Comparison of ENCODE assay signal across 1 cellular context in the genomic region with DNA sequence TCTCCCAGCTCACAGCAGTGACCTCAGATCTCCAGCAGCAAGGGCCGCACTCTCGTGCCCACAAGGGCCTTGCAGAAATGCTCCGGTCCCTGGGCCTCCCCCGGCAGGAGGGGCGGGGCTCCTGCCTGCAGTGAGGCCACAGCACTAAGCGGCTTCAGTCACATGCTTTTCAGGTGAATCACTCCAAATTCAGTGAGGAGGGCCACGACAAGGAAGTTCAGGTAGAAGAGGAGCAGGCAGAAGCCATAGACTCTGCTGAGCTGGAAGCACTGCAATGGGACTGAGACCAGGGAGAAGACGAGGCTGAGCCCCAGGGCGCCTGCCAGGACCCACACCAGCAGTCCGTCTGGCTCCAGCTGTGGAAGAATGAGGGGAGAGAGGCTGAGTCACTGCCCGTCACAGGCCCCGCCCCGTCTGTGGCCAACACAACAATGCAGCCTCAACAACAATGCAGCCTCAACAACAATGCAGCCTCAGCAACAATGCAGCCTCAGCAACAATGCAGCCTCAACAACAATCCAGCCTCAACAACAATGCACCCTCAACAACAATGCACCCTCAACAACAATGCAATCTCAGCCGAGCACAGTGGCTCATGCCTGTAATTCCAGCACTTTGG.
TF ChIP-seq lines count a peak whose summit lies in the region.

No MANE protein-coding gene starts in this region.

TF ChIP-seq in K562, 482 proteins besides CTCF, POLR2A, EP300 and RAD21 (continues in another document):
- no peak for TF ChIP-seq TAL1 (IDR thresholded peaks at IDR 0.05)
- no peak for TF ChIP-seq JUNB (CRISPR knock-in tag; conservative IDR thresholded peaks at IDR 0.05)
- TF ChIP-seq, protein P1, sequence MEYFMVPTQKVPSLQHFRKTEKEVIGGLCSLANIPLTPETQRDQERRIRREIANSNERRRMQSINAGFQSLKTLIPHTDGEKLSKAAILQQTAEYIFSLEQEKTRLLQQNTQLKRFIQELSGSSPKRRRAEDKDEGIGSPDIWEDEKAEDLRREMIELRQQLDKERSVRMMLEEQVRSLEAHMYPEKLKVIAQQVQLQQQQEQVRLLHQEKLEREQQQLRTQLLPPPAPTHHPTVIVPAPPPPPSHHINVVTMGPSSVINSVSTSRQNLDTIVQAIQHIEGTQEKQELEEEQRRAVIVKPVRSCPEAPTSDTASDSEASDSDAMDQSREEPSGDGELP (CRISPR knock-in tag; IDR thresholded peaks at IDR 0.05; ENCODE audit: borderline replicate concordance): peak; percentile 92
- peak; percentile 91 for TF ChIP-seq FOSL1 (tag; conservative IDR thresholded peaks at IDR 0.05)
- TF ChIP-seq MCM7 (IDR thresholded peaks at IDR 0.05): no peak
- TF ChIP-seq TOE1 (IDR thresholded peaks at IDR 0.05; ENCODE audit: borderline replicate concordance): 0 out of 2 replicates have a peak, but pooled peaks have one; percentile 69
- no peak for TF ChIP-seq TOE1 (CRISPR knock-in tag; IDR thresholded peaks at IDR 0.05; ENCODE audit: borderline replicate concordance, low read depth)
- 0 out of 4 replicates have a peak, but pooled peaks of 1 of the 2 experiments have one; percentile 31 for TF ChIP-seq NRF1 (conservative IDR thresholded peaks at IDR 0.05 in 1 of 2, IDR thresholded peaks at IDR 0.05 in 1 of 2)
- TF ChIP-seq RB1 (IDR thresholded peaks at IDR 0.05; ENCODE audit: low read depth): peak; percentile 23; the same call in 1 of the 2 replicates
- no peak for TF ChIP-seq ZFP36 (IDR thresholded peaks at IDR 0.05; ENCODE audit: low read depth, low read length, partially characterized antibody)
- no peak for TF ChIP-seq SIN3B (IDR thresholded peaks at IDR 0.05; ENCODE audit: low read depth)
- no peak for TF ChIP-seq ZNF764 (CRISPR knock-in tag; IDR thresholded peaks at IDR 0.05; ENCODE audit: low read depth)
- TF ChIP-seq ELF4 (CRISPR knock-in tag; IDR thresholded peaks at IDR 0.05): no peak
- TF ChIP-seq HDGF (IDR thresholded peaks at IDR 0.05): peak; percentile 81
- TF ChIP-seq RBFOX2 (IDR thresholded peaks at IDR 0.05; ENCODE audit: low read depth, low read length): 0 out of 2 replicates have a peak, but pooled peaks have one; percentile 28
- no peak for TF ChIP-seq TFAM (CRISPR knock-in tag; conservative IDR thresholded peaks at IDR 0.05)
- peak; percentile 51 for TF ChIP-seq RBBP5 (IDR thresholded peaks at IDR 0.05; ENCODE audit: borderline replicate concordance, insufficient read depth, low read length, poor library complexity, severe bottlenecking)
- TF ChIP-seq SIX5 (IDR thresholded peaks at IDR 0.05; ENCODE audit: borderline replicate concordance in 1 of 2, insufficient read depth in 1 of 2, low read depth in 1 of 2, low read length in 2 of 2): no peak
- TF ChIP-seq LEF1 (IDR thresholded peaks at IDR 0.05): no peak
- peak; percentile 50; the same call in 1 of the 2 replicates for TF ChIP-seq RAD51 (IDR thresholded peaks at IDR 0.05; ENCODE audit: borderline replicate concordance, low read depth)
- TF ChIP-seq MEF2D (tag; conservative IDR thresholded peaks at IDR 0.05; ENCODE audit: low read depth): 0 out of 2 replicates have a peak, but pooled peaks have one; percentile 6
- TF ChIP-seq ELF1 (tag; IDR thresholded peaks at IDR 0.05): no peak
- TF ChIP-seq ZNF124 (CRISPR knock-in tag; IDR thresholded peaks at IDR 0.05): no peak
- no peak for TF ChIP-seq HSF4 (CRISPR knock-in tag; IDR thresholded peaks at IDR 0.05; ENCODE audit: borderline replicate concordance)
- 0 out of 6 replicates have a peak, but pooled peaks of 1 of the 3 experiments have one; percentile 39 for TF ChIP-seq ZBTB11 (CRISPR knock-in tag; IDR thresholded peaks at IDR 0.05)
- TF ChIP-seq AFF1 (IDR thresholded peaks at IDR 0.05; ENCODE audit: low read depth in 1 of 2, partially characterized antibody in 2 of 2): peak in 1 of 2 experiments; percentile 32
- 0 out of 2 replicates have a peak, but pooled peaks have one; percentile 30 for TF ChIP-seq ZFX (CRISPR knock-in tag; IDR thresholded peaks at IDR 0.05)
- TF ChIP-seq, protein P2, sequence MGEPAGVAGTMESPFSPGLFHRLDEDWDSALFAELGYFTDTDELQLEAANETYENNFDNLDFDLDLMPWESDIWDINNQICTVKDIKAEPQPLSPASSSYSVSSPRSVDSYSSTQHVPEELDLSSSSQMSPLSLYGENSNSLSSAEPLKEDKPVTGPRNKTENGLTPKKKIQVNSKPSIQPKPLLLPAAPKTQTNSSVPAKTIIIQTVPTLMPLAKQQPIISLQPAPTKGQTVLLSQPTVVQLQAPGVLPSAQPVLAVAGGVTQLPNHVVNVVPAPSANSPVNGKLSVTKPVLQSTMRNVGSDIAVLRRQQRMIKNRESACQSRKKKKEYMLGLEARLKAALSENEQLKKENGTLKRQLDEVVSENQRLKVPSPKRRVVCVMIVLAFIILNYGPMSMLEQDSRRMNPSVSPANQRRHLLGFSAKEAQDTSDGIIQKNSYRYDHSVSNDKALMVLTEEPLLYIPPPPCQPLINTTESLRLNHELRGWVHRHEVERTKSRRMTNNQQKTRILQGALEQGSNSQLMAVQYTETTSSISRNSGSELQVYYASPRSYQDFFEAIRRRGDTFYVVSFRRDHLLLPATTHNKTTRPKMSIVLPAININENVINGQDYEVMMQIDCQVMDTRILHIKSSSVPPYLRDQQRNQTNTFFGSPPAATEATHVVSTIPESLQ (CRISPR knock-in tag; IDR thresholded peaks at IDR 0.05): no peak
- TF ChIP-seq ZNF134 (CRISPR knock-in tag; conservative IDR thresholded peaks at IDR 0.05): no peak
- TF ChIP-seq E2F1 (CRISPR knock-in tag; IDR thresholded peaks at IDR 0.05): no peak
- no peak for TF ChIP-seq NR2C2 (CRISPR knock-in tag; IDR thresholded peaks at IDR 0.05)
- TF ChIP-seq NR2C2 (tag; IDR thresholded peaks at IDR 0.05): no peak
- TF ChIP-seq, protein P3, sequence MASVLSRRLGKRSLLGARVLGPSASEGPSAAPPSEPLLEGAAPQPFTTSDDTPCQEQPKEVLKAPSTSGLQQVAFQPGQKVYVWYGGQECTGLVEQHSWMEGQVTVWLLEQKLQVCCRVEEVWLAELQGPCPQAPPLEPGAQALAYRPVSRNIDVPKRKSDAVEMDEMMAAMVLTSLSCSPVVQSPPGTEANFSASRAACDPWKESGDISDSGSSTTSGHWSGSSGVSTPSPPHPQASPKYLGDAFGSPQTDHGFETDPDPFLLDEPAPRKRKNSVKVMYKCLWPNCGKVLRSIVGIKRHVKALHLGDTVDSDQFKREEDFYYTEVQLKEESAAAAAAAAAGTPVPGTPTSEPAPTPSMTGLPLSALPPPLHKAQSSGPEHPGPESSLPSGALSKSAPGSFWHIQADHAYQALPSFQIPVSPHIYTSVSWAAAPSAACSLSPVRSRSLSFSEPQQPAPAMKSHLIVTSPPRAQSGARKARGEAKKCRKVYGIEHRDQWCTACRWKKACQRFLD (CRISPR knock-in tag; IDR thresholded peaks at IDR 0.05): no peak
- peak; percentile 61 for TF ChIP-seq MAX (CRISPR knock-in tag; IDR thresholded peaks at IDR 0.05)
- no peak for TF ChIP-seq THAP7 (CRISPR knock-in tag; IDR thresholded peaks at IDR 0.05)
- peak; percentile 63; the same call in 1 of the 2 replicates for TF ChIP-seq CTBP1 (IDR thresholded peaks at IDR 0.05; ENCODE audit: borderline replicate concordance)
- peak in 1 of 2 experiments; percentile 21; a peak in 1 of 4 replicates for TF ChIP-seq FOXK2 (conservative IDR thresholded peaks at IDR 0.05 in 1 of 2, IDR thresholded peaks at IDR 0.05 in 1 of 2; ENCODE audit: low read depth in 2 of 2)
- TF ChIP-seq ARID1B (IDR thresholded peaks at IDR 0.05): peak; percentile 52
- TF ChIP-seq FOXJ3 (CRISPR knock-in tag; IDR thresholded peaks at IDR 0.05): no peak
- TF ChIP-seq, protein P4, sequence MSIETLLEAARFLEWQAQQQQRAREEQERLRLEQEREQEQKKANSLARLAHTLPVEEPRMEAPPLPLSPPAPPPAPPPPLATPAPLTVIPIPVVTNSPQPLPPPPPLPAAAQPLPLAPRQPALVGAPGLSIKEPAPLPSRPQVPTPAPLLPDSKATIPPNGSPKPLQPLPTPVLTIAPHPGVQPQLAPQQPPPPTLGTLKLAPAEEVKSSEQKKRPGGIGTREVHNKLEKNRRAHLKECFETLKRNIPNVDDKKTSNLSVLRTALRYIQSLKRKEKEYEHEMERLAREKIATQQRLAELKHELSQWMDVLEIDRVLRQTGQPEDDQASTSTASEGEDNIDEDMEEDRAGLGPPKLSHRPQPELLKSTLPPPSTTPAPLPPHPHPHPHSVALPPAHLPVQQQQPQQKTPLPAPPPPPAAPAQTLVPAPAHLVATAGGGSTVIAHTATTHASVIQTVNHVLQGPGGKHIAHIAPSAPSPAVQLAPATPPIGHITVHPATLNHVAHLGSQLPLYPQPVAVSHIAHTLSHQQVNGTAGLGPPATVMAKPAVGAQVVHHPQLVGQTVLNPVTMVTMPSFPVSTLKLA (conservative IDR thresholded peaks at IDR 0.05): peak in 1 of 2 experiments; percentile 63; a peak in 1 of 4 replicates
- TF ChIP-seq RBM17 (IDR thresholded peaks at IDR 0.05; ENCODE audit: borderline replicate concordance, low read depth, low read length): no peak
- TF ChIP-seq, protein P5, sequence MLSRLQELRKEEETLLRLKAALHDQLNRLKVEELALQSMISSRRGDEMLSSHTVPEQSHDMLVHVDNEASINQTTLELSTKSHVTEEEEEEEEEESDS (CRISPR knock-in tag; IDR thresholded peaks at IDR 0.05): no peak
- TF ChIP-seq NBN (IDR thresholded peaks at IDR 0.05; ENCODE audit: low read depth): no peak
- no peak for TF ChIP-seq BMI1 (IDR thresholded peaks at IDR 0.05; ENCODE audit: low read length)
- no peak for TF ChIP-seq NFXL1 (CRISPR knock-in tag; IDR thresholded peaks at IDR 0.05)
